In genomic region chr1:4527819-4528218, GRCh38 we compare ENCODE assay signal across 23 cellular contexts.
A peak's percentile ranks its signal among the peaks of the same experiment; 100 is the strongest.
DNase-seq lines count a peak whose midpoint lies in the region; ATAC-seq and TF ChIP-seq lines count a peak whose summit lies in the region.
"Had no signal": no experiment of that assay in that cellular context is flagged by ENCODE, and none has a peak within 500 bp of the region (broad histone marks: within the 10 kb centered on the region; RNA-seq: fewer than 3 reads in every experiment).

No MANE protein-coding gene starts in this region.

- no peaks in the 10 kb centered on the region for H3K36me3 ChIP-seq in A673 (ENCODE audit: insufficient read depth, low read length, poor library complexity, severe bottlenecking)
- H3K36me3 ChIP-seq: MG63, ovary had no signal

- no TSS peak for BruUV-seq in A673 (replicated peaks; lab: Mats Ljungman, UMichigan)

- peaks cover 5% of the 10 kb centered on the region for H3K27me3 ChIP-seq in A673 (replicated peaks; ENCODE audit: insufficient read depth, low read depth, low read length, poor library complexity)
- H3K27me3 ChIP-seq: MG63, ovary had no signal

- POLR2A ChIA-PET in A673 (lab: Charles Lee; ENCODE audit: low non-redundant PET): no interaction called here

- CTCF ChIA-PET in A673 (lab: Charles Lee): no interaction called here

- TF ChIP-seq CTCF in A673 (conservative IDR thresholded peaks at IDR 0.05; ENCODE audit: low read depth, low read length): no peak

- no peak overlapping the region for H3K27ac ChIP-seq in A673 (ENCODE audit: low read depth, low read length, poor library complexity, severe bottlenecking)
- H3K27ac ChIP-seq: HL-60, ovary had no signal

- in situ Hi-C loops in G401 (cut with HindIII; ENCODE audit: low sequenced_read_pairs): no loop called here

- no peaks in the 10 kb centered on the region for H3K4me1 ChIP-seq in A673 (ENCODE audit: insufficient read depth, low read length, poor library complexity, severe bottlenecking)

- intact Hi-C loops in A673 (cut with micrococcal nuclease; ENCODE audit: unreplicated experiment): no loop called here

- peak; percentile 38 for DNase-seq in Ammon's horn (ENCODE audit: low spot score)
- peak; percentile 79 for DNase-seq in NCI-H1436 treated with DMSO at 0.1 percent for 48 hours (lab: John Stamatoyannopoulos, UW)
- peak; percentile 61 for DNase-seq in NCI-H345 treated with DMSO at 0.1 percent for 48 hours (lab: John Stamatoyannopoulos, UW; ENCODE audit: unreplicated experiment)
- peak; percentile 33 for DNase-seq in islet precursor cell
- no peak for DNase-seq in G401 (ENCODE audit: low spot score)
- no peak for DNase-seq in A673 (ENCODE audit: low spot score)
- no peak for DNase-seq in iPS-NIHi7 (ENCODE audit: extremely low spot score)
- DNase-seq: activated CD8-positive, alpha-beta memory T cell treated with anti-CD3 and anti-CD28 coated beads for 24 hours; activated naive CD4-positive, alpha-beta T cell treated with anti-CD3 and anti-CD28 coated beads, Interleukin-2, amount 50 U/mL, for 16 hours; activated T-cell treated with anti-CD3 and anti-CD28 coated beads, Interleukin-2, amount 50 U/mL, for 4 hours; C1 segment of cervical spinal cord; DMS53; effector memory CD4-positive, alpha-beta T cell; IMR-90; kidney; mammary epithelial cell; MG63; ovary had no signal

- no peak for ATAC-seq in GM19035 (IDR thresholded peaks at IDR 0.05; ENCODE audit: unreplicated experiment)
- ATAC-seq: activated CD4-positive, CD25-positive, alpha-beta regulatory T cell treated with anti-CD3 and anti-CD28 coated beads, Interleukin-2, amount 50 U/mL, for 24 hours; activated T-cell treated with anti-CD3 and anti-CD28 coated beads, Interleukin-2, amount 50 U/mL, for 4 hours; esophagus mucosa; sciatic nerve had no signal

- no peak overlapping the region for H3K4me3 ChIP-seq in A673 (ENCODE audit: low read depth, low read length, poor library complexity, severe bottlenecking)
- H3K4me3 ChIP-seq: MG63, ovary had no signal

- no peaks in the 10 kb centered on the region for H3K9me3 ChIP-seq in A673 (ENCODE audit: low read depth, low read length, poor library complexity, severe bottlenecking)
- H3K9me3 ChIP-seq: MG63, ovary had no signal

Comparison
In these comparisons a context has a peak if more than half of its experiments do, and no peak if none do; other contexts are left out.
1. DNase-seq: peak in Ammon's horn (single experiment), NCI-H1436 treated with DMSO at 0.1 percent for 48 hours (single experiment), NCI-H345 treated with DMSO at 0.1 percent for 48 hours (single experiment) and islet precursor cell (single experiment); none in G401 (single experiment), A673 (single experiment) and iPS-NIHi7 (single experiment).